1 cellular context compared by ENCODE assay signal in the genomic region with DNA sequence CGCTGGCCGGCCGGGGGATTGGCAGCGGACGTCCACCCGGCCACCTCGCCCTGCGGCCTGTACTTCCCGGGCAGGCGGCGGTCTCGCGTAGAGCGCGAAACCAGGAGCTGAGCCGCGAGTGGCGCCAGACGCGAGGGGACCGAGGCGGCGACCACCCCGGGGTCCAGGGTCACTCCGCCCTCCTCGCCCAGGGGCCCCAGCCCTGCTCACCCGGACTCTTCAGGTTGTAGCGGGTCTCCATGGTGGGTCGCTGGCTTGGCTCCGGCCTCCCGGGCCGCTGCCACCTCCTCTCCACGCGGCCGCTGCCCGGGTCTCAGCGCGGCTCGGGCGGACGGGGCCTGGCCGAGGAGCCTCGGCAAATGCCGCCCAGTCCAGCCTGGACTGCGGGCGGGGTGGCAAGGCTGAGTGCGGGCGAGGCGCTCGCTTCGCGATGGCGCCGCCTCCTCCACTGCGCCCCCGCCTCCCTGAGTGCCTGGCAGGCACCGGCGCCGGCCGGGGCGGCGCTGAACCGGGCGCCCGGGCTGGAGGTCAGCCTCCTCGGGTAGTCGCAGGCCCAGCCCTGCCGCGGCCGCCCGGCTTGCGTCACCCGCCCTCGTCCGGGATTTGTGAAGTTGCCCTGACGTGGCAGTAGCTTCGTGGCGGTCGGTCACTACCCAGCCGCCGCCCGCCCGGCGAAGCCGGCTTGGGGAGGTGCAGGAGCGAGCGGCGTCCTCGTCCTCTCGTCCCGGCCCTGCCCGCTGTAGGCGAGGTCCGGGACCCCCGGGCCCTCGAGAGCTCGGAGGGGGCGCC.
A peak's percentile ranks its signal among the peaks of the same experiment; 100 is the strongest.
TF ChIP-seq lines count a peak whose summit lies in the region.

A gene with protein sequence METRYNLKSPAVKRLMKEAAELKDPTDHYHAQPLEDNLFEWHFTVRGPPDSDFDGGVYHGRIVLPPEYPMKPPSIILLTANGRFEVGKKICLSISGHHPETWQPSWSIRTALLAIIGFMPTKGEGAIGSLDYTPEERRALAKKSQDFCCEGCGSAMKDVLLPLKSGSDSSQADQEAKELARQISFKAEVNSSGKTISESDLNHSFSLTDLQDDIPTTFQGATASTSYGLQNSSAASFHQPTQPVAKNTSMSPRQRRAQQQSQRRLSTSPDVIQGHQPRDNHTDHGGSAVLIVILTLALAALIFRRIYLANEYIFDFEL (minus strand): TSS at position 394 of the 789 bp plus-strand sequence. CDS start 153 bp downstream, at position 241.

TF ChIP-seq in K562, 482 proteins besides CTCF, POLR2A, EP300 and RAD21 (continued from another document and continues in another):
- TF ChIP-seq, protein P1, sequence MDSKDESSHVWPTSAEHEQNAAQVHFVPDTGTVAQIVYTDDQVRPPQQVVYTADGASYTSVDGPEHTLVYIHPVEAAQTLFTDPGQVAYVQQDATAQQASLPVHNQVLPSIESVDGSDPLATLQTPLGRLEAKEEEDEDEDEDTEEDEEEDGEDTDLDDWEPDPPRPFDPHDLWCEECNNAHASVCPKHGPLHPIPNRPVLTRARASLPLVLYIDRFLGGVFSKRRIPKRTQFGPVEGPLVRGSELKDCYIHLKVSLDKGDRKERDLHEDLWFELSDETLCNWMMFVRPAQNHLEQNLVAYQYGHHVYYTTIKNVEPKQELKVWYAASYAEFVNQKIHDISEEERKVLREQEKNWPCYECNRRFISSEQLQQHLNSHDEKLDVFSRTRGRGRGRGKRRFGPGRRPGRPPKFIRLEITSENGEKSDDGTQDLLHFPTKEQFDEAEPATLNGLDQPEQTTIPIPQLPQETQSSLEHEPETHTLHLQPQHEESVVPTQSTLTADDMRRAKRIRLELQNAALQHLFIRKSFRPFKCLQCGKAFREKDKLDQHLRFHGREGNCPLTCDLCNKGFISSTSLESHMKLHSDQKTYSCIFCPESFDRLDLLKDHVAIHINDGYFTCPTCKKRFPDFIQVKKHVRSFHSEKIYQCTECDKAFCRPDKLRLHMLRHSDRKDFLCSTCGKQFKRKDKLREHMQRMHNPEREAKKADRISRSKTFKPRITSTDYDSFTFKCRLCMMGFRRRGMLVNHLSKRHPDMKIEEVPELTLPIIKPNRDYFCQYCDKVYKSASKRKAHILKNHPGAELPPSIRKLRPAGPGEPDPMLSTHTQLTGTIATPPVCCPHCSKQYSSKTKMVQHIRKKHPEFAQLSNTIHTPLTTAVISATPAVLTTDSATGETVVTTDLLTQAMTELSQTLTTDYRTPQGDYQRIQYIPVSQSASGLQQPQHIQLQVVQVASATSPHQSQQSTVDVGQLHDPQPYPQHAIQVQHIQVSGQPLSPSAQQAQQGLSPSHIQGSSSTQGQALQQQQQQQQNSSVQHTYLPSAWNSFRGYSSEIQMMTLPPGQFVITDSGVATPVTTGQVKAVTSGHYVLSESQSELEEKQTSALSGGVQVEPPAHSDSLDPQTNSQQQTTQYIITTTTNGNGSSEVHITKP (IDR thresholded peaks at IDR 0.05; ENCODE audit: partially characterized antibody): no peak
- TF ChIP-seq, protein P2, sequence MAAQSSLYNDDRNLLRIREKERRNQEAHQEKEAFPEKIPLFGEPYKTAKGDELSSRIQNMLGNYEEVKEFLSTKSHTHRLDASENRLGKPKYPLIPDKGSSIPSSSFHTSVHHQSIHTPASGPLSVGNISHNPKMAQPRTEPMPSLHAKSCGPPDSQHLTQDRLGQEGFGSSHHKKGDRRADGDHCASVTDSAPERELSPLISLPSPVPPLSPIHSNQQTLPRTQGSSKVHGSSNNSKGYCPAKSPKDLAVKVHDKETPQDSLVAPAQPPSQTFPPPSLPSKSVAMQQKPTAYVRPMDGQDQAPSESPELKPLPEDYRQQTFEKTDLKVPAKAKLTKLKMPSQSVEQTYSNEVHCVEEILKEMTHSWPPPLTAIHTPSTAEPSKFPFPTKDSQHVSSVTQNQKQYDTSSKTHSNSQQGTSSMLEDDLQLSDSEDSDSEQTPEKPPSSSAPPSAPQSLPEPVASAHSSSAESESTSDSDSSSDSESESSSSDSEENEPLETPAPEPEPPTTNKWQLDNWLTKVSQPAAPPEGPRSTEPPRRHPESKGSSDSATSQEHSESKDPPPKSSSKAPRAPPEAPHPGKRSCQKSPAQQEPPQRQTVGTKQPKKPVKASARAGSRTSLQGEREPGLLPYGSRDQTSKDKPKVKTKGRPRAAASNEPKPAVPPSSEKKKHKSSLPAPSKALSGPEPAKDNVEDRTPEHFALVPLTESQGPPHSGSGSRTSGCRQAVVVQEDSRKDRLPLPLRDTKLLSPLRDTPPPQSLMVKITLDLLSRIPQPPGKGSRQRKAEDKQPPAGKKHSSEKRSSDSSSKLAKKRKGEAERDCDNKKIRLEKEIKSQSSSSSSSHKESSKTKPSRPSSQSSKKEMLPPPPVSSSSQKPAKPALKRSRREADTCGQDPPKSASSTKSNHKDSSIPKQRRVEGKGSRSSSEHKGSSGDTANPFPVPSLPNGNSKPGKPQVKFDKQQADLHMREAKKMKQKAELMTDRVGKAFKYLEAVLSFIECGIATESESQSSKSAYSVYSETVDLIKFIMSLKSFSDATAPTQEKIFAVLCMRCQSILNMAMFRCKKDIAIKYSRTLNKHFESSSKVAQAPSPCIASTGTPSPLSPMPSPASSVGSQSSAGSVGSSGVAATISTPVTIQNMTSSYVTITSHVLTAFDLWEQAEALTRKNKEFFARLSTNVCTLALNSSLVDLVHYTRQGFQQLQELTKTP (IDR thresholded peaks at IDR 0.05; ENCODE audit: low read depth in 1 of 2, partially characterized antibody in 2 of 2): no peak
- TF ChIP-seq, protein P3, sequence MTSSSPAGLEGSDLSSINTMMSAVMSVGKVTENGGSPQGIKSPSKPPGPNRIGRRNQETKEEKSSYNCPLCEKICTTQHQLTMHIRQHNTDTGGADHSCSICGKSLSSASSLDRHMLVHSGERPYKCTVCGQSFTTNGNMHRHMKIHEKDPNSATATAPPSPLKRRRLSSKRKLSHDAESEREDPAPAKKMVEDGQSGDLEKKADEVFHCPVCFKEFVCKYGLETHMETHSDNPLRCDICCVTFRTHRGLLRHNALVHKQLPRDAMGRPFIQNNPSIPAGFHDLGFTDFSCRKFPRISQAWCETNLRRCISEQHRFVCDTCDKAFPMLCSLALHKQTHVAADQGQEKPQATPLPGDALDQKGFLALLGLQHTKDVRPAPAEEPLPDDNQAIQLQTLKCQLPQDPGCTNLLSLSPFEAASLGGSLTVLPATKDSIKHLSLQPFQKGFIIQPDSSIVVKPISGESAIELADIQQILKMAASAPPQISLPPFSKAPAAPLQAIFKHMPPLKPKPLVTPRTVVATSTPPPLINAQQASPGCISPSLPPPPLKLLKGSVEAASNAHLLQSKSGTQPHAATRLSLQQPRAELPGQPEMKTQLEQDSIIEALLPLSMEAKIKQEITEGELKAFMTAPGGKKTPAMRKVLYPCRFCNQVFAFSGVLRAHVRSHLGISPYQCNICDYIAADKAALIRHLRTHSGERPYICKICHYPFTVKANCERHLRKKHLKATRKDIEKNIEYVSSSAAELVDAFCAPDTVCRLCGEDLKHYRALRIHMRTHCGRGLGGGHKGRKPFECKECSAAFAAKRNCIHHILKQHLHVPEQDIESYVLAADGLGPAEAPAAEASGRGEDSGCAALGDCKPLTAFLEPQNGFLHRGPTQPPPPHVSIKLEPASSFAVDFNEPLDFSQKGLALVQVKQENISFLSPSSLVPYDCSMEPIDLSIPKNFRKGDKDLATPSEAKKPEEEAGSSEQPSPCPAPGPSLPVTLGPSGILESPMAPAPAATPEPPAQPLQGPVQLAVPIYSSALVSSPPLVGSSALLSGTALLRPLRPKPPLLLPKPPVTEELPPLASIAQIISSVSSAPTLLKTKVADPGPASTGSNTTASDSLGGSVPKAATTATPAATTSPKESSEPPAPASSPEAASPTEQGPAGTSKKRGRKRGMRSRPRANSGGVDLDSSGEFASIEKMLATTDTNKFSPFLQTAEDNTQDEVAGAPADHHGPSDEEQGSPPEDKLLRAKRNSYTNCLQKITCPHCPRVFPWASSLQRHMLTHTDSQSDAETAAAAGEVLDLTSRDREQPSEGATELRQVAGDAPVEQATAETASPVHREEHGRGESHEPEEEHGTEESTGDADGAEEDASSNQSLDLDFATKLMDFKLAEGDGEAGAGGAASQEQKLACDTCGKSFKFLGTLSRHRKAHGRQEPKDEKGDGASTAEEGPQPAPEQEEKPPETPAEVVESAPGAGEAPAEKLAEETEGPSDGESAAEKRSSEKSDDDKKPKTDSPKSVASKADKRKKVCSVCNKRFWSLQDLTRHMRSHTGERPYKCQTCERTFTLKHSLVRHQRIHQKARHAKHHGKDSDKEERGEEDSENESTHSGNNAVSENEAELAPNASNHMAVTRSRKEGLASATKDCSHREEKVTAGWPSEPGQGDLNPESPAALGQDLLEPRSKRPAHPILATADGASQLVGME (CRISPR knock-in tag; IDR thresholded peaks at IDR 0.05): no peak
- TF ChIP-seq PURB (CRISPR knock-in tag; IDR thresholded peaks at IDR 0.05; ENCODE audit: low read depth) (no peak), MEF2A (IDR thresholded peaks at IDR 0.05; ENCODE audit: control insufficient read depth, low read depth, low read length) (no peak), ZBED1 (IDR thresholded peaks at IDR 0.05) (no peak), POLR2AphosphoS5 (IDR thresholded peaks at IDR 0.05; ENCODE audit: control insufficient read depth, insufficient read depth, low read depth, low read length) (peak; percentile 70), KLF16 (IDR thresholded peaks at IDR 0.05) (no peak), TEAD4 (IDR thresholded peaks at IDR 0.05; ENCODE audit: low read length) (no peak), TEAD4 (CRISPR knock-in tag; IDR thresholded peaks at IDR 0.05; ENCODE audit: borderline replicate concordance) (no peak), ZNF445 (CRISPR knock-in tag; IDR thresholded peaks at IDR 0.05; ENCODE audit: low read depth) (no peak), SRSF3 (IDR thresholded peaks at IDR 0.05; ENCODE audit: insufficient read depth, low read length) (no peak), ZNF699 (CRISPR knock-in tag; IDR thresholded peaks at IDR 0.05; ENCODE audit: insufficient replicate concordance) (no peak), TCF7 (IDR thresholded peaks at IDR 0.05; ENCODE audit: borderline replicate concordance) (no peak; the same call in 1 of the 2 replicates), ZNF12 (CRISPR knock-in tag; IDR thresholded peaks at IDR 0.05) (peak; percentile 67; the same call in 1 of the 2 replicates), POLR2H (tag; IDR thresholded peaks at IDR 0.05; ENCODE audit: low read depth) (peak; percentile 84), ZZZ3 (IDR thresholded peaks at IDR 0.05) (no peak), MBD1 (CRISPR knock-in tag; IDR thresholded peaks at IDR 0.05) (no peak), FOXM1 (IDR thresholded peaks at IDR 0.05; ENCODE audit: low read depth) (no peak), FOXM1 (CRISPR knock-in tag; IDR thresholded peaks at IDR 0.05; ENCODE audit: low read depth) (peak; percentile 48; the same call in 1 of the 2 replicates), ILK (tag; IDR thresholded peaks at IDR 0.05; ENCODE audit: borderline replicate concordance, low read depth) (no peak), POLR2G (IDR thresholded peaks at IDR 0.05; ENCODE audit: low read depth, low read length) (peak; percentile 98), RBM25 (IDR thresholded peaks at IDR 0.05; ENCODE audit: low read depth, low read length, severe bottlenecking) (peak; percentile 9), HIVEP1 (CRISPR knock-in tag; IDR thresholded peaks at IDR 0.05) (no peak), ZNF253 (CRISPR knock-in tag; conservative IDR thresholded peaks at IDR 0.05) (no peak), WHSC1 (IDR thresholded peaks at IDR 0.05; ENCODE audit: low read length) (no peak), ZNF239 (CRISPR knock-in tag; IDR thresholded peaks at IDR 0.05) (no peak), CHD1 (IDR thresholded peaks at IDR 0.05; ENCODE audit: low read length) (peak; percentile 96)
- TF ChIP-seq, protein P4, sequence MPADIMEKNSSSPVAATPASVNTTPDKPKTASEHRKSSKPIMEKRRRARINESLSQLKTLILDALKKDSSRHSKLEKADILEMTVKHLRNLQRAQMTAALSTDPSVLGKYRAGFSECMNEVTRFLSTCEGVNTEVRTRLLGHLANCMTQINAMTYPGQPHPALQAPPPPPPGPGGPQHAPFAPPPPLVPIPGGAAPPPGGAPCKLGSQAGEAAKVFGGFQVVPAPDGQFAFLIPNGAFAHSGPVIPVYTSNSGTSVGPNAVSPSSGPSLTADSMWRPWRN (IDR thresholded peaks at IDR 0.05; ENCODE audit: low read depth): no peak
- TF ChIP-seq, protein P5, sequence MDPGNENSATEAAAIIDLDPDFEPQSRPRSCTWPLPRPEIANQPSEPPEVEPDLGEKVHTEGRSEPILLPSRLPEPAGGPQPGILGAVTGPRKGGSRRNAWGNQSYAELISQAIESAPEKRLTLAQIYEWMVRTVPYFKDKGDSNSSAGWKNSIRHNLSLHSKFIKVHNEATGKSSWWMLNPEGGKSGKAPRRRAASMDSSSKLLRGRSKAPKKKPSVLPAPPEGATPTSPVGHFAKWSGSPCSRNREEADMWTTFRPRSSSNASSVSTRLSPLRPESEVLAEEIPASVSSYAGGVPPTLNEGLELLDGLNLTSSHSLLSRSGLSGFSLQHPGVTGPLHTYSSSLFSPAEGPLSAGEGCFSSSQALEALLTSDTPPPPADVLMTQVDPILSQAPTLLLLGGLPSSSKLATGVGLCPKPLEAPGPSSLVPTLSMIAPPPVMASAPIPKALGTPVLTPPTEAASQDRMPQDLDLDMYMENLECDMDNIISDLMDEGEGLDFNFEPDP (CRISPR knock-in tag; IDR thresholded peaks at IDR 0.05): no peak
- TF ChIP-seq, protein P6, sequence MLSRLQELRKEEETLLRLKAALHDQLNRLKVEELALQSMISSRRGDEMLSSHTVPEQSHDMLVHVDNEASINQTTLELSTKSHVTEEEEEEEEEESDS (CRISPR knock-in tag; IDR thresholded peaks at IDR 0.05): no peak
- TF ChIP-seq, protein P7, sequence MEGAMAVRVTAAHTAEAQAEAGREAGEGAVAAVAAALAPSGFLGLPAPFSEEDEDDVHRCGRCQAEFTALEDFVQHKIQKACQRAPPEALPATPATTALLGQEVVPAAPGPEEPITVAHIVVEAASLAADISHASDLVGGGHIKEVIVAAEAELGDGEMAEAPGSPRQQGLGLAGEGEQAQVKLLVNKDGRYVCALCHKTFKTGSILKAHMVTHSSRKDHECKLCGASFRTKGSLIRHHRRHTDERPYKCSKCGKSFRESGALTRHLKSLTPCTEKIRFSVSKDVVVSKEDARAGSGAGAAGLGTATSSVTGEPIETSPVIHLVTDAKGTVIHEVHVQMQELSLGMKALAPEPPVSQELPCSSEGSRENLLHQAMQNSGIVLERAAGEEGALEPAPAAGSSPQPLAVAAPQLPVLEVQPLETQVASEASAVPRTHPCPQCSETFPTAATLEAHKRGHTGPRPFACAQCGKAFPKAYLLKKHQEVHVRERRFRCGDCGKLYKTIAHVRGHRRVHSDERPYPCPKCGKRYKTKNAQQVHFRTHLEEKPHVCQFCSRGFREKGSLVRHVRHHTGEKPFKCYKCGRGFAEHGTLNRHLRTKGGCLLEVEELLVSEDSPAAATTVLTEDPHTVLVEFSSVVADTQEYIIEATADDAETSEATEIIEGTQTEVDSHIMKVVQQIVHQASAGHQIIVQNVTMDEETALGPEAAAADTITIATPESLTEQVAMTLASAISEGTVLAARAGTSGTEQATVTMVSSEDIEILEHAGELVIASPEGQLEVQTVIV (CRISPR knock-in tag; IDR thresholded peaks at IDR 0.05; ENCODE audit: borderline replicate concordance): no peak; the same call in 1 of the 2 replicates
